ENCODE assay signal across 8 cellular contexts in genomic region chr9:133356391-133357091, GRCh38. TPM values are rescaled to one million over a fixed set of nuclear protein-coding genes. Genes with fewer than 3 reads are reported as not detected.
DNase-seq lines count a peak whose midpoint lies in the region; ATAC-seq and TF ChIP-seq lines count a peak whose summit lies in the region.

TSS of gene SURF1 (minus strand) at chr9:133356487. CDS start at chr9:133356453, 34 bp downstream.
TSS of gene SURF2 (plus strand) at chr9:133356550. CDS start at chr9:133356593, 43 bp downstream.

- peaks cover 13% of the 10 kb centered on the region for H3K36me3 Mint-ChIP-seq in activated naive CD8-positive, alpha-beta T cell treated with anti-CD3 and anti-CD28 coated beads for 36 hours

- H3K27me3 ChIP-seq in SU-DHL-6 (ENCODE audit: low read length) (no peaks in the 10 kb centered on the region), cardiac muscle cell (no peaks in the 10 kb centered on the region), trophoblast cell (ENCODE audit: insufficient read depth, low read length) (no peaks in the 10 kb centered on the region), thyroid gland (no peaks in the 10 kb centered on the region)

- peaks cover 3% of the 10 kb centered on the region for H3K79me1 ChIP-seq in trophoblast cell (ENCODE audit: low read length)

- H3K27ac Mint-ChIP-seq in activated naive CD8-positive, alpha-beta T cell treated with anti-CD3 and anti-CD28 coated beads for 36 hours = peak within 1 kb of the TSS; percentile 86

- H2AK5ac ChIP-seq in trophoblast cell (ENCODE audit: low read length) = peak within 1 kb of the TSS; percentile 49

- H4K8ac ChIP-seq in trophoblast cell (ENCODE audit: low read depth, low read length) = peak within 1 kb of the TSS; percentile 83

- peak within 1 kb of the TSS; percentile 13 for H3K27ac ChIP-seq in SU-DHL-6 (ENCODE audit: low read depth, low read length)
- peak within 1 kb of the TSS; percentile 59 for H3K27ac ChIP-seq in cardiac muscle cell
- H3K27ac ChIP-seq in trophoblast cell (ENCODE audit: low read depth, low read length) = peak within 1 kb of the TSS; percentile 58
- peak within 1 kb of the TSS in 2 of 3 donors; percentile 38 to 63 for H3K27ac ChIP-seq in thyroid gland

- H3K27me3 Mint-ChIP-seq in activated naive CD8-positive, alpha-beta T cell treated with anti-CD3 and anti-CD28 coated beads for 36 hours = no peaks in the 10 kb centered on the region

- H2BK5ac ChIP-seq in trophoblast cell (ENCODE audit: low read depth, low read length, poor library complexity) = no peak within 1 kb of the TSS

- H2AFZ ChIP-seq in SU-DHL-6 (ENCODE audit: low read depth, low read length, severe bottlenecking) (peak within 1 kb of the TSS; percentile 65), trophoblast cell (ENCODE audit: insufficient read depth, low read length, poor library complexity) (peak within 1 kb of the TSS; percentile 75)

- peak; percentile 59 for ATAC-seq in GM21576 (IDR thresholded peaks at IDR 0.05; ENCODE audit: unreplicated experiment)

- intact Hi-C loops in thyroid gland (cut with DNase I) = loop anchor here (10.0 kb wide), 2 partner anchors 128 to 322 kb away; partner anchors contain the start of gene GTF3C5

- peak within 1 kb of the TSS; percentile 16 for H3K4ac ChIP-seq in trophoblast cell (ENCODE audit: low read depth, low read length)

- peaks cover 38% of the 10 kb centered on the region for H3F3A ChIP-seq in SU-DHL-6 (ENCODE audit: insufficient read depth)

- H3K9me2 ChIP-seq in SU-DHL-6 (replicated peaks; ENCODE audit: insufficient read depth, low read length) = no peaks in the 10 kb centered on the region

- peak within 1 kb of the TSS; percentile 30 for H2BK120ac ChIP-seq in trophoblast cell (ENCODE audit: insufficient read depth, low read length, poor library complexity)

- no peak within 1 kb of the TSS for H2BK12ac ChIP-seq in trophoblast cell (ENCODE audit: low read length)

- peaks cover 12% of the 10 kb centered on the region for H3K4me1 ChIP-seq in cardiac muscle cell (ENCODE audit: low read depth)
- H3K4me1 ChIP-seq in trophoblast cell (ENCODE audit: control insufficient read depth in 1 of 2, insufficient read depth in 2 of 2, low read length in 2 of 2) = peaks cover 4 to 21% of the 10 kb centered on the region in 2 experiments
- H3K4me1 ChIP-seq in thyroid gland = peaks cover 17 to 22% of the 10 kb centered on the region in 2 donors

- H3K36me3 ChIP-seq in SU-DHL-6 (ENCODE audit: low read length) (peaks cover 5% of the 10 kb centered on the region), cardiac muscle cell (peaks cover 28% of the 10 kb centered on the region), trophoblast cell (ENCODE audit: control insufficient read depth in 1 of 2, insufficient read depth in 2 of 2, low read length in 2 of 2) (peaks cover 47 to 62% of the 10 kb centered on the region in 2 experiments), thyroid gland (peaks cover 16 to 21% of the 10 kb centered on the region in 2 donors)

- TF ChIP-seq CTCF in LNCaP clone FGC (IDR thresholded peaks at IDR 0.05; ENCODE audit: control insufficient read depth, extremely low read depth, insufficient read depth) (peak; percentile 36; the same call in 1 of the 2 replicates), SU-DHL-6 (IDR thresholded peaks at IDR 0.05; ENCODE audit: insufficient read depth, low read length, poor library complexity, severe bottlenecking) (no peak), cardiac muscle cell (IDR thresholded peaks at IDR 0.05; ENCODE audit: low read depth, low read length) (no peak), thyroid gland (IDR thresholded peaks at IDR 0.05) (peak in 3 of 6 experiments; percentile 12 to 19 (median 14))

- H3K4me3 ChIP-seq in LNCaP clone FGC (ENCODE audit: low read depth, low read length) = peak within 1 kb of the TSS; percentile 87
- H3K4me3 ChIP-seq in SU-DHL-6 (ENCODE audit: insufficient read depth, low read length, poor library complexity, severe bottlenecking) = peak within 1 kb of the TSS; percentile 80
- peak within 1 kb of the TSS; percentile 78 for H3K4me3 ChIP-seq in cardiac muscle cell
- H3K4me3 ChIP-seq in trophoblast cell (ENCODE audit: low read depth, low read length) = peak within 1 kb of the TSS; percentile 96
- H3K4me3 ChIP-seq in thyroid gland (replicated peaks in 1 of 3) = peak within 1 kb of the TSS; percentile 69 to 82 (median 74)

- no peak within 1 kb of the TSS for H3K23ac ChIP-seq in trophoblast cell (ENCODE audit: low read length)

- TF ChIP-seq POLR2A in thyroid gland (IDR thresholded peaks at IDR 0.05) = peak in 1 of 2 donors; percentile 63

- H3K9me3 Mint-ChIP-seq in activated naive CD8-positive, alpha-beta T cell treated with anti-CD3 and anti-CD28 coated beads for 36 hours = no peaks in the 10 kb centered on the region

- H3K4me1 Mint-ChIP-seq in activated naive CD8-positive, alpha-beta T cell treated with anti-CD3 and anti-CD28 coated beads for 36 hours = peaks cover 56% of the 10 kb centered on the region

- peak within 1 kb of the TSS; percentile 87 for H3K4me3 Mint-ChIP-seq in activated naive CD8-positive, alpha-beta T cell treated with anti-CD3 and anti-CD28 coated beads for 36 hours

- peak within 1 kb of the TSS; percentile 81 for H3K14ac ChIP-seq in trophoblast cell (ENCODE audit: low read length)

- H3K4me2 ChIP-seq in SU-DHL-6 (ENCODE audit: low read depth, low read length, poor library complexity, severe bottlenecking) (peak within 1 kb of the TSS; percentile 86), trophoblast cell (ENCODE audit: low read length) (peak within 1 kb of the TSS; percentile 84)

- H3K9me3 ChIP-seq in SU-DHL-6 (ENCODE audit: insufficient read depth, low read length) (no peaks in the 10 kb centered on the region), cardiac muscle cell (ENCODE audit: low read depth) (no peaks in the 10 kb centered on the region), trophoblast cell (ENCODE audit: insufficient read depth, low read depth, low read length) (no peaks in the 10 kb centered on the region), thyroid gland (no peaks in the 10 kb centered on the region)

- H4K20me1 ChIP-seq in SU-DHL-6 (ENCODE audit: low read depth, low read length) = no peaks in the 10 kb centered on the region

- H4K91ac ChIP-seq in trophoblast cell (ENCODE audit: low read depth, low read length) = peak within 1 kb of the TSS; percentile 83

- H4K12ac ChIP-seq in trophoblast cell (ENCODE audit: low read depth, low read length) = peak within 1 kb of the TSS; percentile 81

- peaks cover 8% of the 10 kb centered on the region; the same call in 1 of the 2 replicates for H3K79me2 ChIP-seq in SU-DHL-6 (ENCODE audit: insufficient read depth, low read length)
- peaks cover 2% of the 10 kb centered on the region for H3K79me2 ChIP-seq in trophoblast cell (ENCODE audit: control insufficient read depth, insufficient read depth, low read length, poor library complexity)

- DNase-seq in DMS 273 (lab: John Stamatoyannopoulos, UW; ENCODE audit: unreplicated experiment) = peak; percentile 94
- no peak for DNase-seq in LNCaP clone FGC (ENCODE audit: low read depth)
- DNase-seq in activated naive CD8-positive, alpha-beta T cell treated with anti-CD3 and anti-CD28 coated beads for 36 hours = peak; percentile 94
- peak; percentile 81 to 94 for DNase-seq in cardiac muscle cell (ENCODE audit: low read depth in 1 of 2, low spot score in 1 of 2)
- peak; percentile 88 to 92 for DNase-seq in trophoblast cell
- DNase-seq in thyroid gland = peak; percentile 90 to 92

- WGBS in trophoblast cell (ENCODE audit: extremely low coverage, insufficient coverage, insufficient read length) = no CpG with 5 or more reads among the region's 78 CpGs
- WGBS in thyroid gland, 2 donors = 0 to 2% methylated on average over 19 to 40 of the region's 78 CpGs

- H3K9ac ChIP-seq in SU-DHL-6 (ENCODE audit: low read length) = peak within 1 kb of the TSS; percentile 85
- H3K9ac ChIP-seq in trophoblast cell (ENCODE audit: low read length) = peak within 1 kb of the TSS; percentile 87

- peak within 1 kb of the TSS; percentile 80 for H3K18ac ChIP-seq in trophoblast cell (ENCODE audit: low read length)

RNA-seq across cellular contexts. Expression of gene SURF1, which starts in this region (rescaled TPM):
- 10 to 100 TPM; 25.4 to 26.6 TPM for total RNA-seq in activated naive CD8-positive, alpha-beta T cell treated with anti-CD3 and anti-CD28 coated beads for 36 hours
- 32.9 and 38.6 TPM in 2 replicates for total RNA-seq in cardiac muscle cell
- 88.2 and 88.3 TPM in 2 replicates for polyA plus RNA-seq in cardiac muscle cell
- polyA plus RNA-seq in trophoblast cell (2013) = 21.3 and 22.9 TPM in 2 replicates
- total RNA-seq in thyroid gland = 10 to 100 TPM; 51.5 to 82.7 (median 64.7) TPM

RNA-seq across cellular contexts. Expression of gene SURF2, which starts in this region (rescaled TPM):
- 10 to 100 TPM; 30.7 to 32.2 TPM for total RNA-seq in activated naive CD8-positive, alpha-beta T cell treated with anti-CD3 and anti-CD28 coated beads for 36 hours
- total RNA-seq in cardiac muscle cell (38.2 and 49.9 TPM in 2 replicates), thyroid gland (10 to 100 TPM; 26.2 to 42.7 (median 31.6) TPM)
- polyA plus RNA-seq in cardiac muscle cell = 35.1 and 38.3 TPM in 2 replicates
- polyA plus RNA-seq in trophoblast cell (2013) = 26.2 and 28.9 TPM in 2 replicates
